ENCODE assay signal across 29 cellular contexts in the genomic region with DNA sequence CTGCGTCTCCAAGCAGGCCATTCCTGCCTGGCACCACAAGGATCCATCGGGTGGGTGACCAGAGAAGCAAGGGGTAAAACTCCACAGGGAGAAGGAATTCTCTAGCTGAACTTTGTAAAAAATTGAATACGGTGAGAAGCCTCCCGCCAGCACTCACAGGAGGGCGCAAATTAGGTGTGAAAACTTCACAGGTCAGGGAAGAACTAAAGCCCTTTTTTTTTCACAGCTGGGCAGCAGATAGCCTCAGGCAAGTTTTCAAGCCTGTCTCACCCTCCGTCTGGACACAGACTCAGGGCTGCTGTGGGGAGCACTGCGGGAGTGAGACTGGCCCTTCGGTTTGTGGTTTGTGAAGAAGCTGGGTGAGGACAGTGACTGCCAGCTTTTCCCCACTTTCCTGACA.
"Had no signal": no experiment of that assay in that cellular context is flagged by ENCODE, and none has a peak within 500 bp of the region (broad histone marks: within the 10 kb centered on the region; RNA-seq: fewer than 3 reads in every experiment).

No MANE protein-coding gene starts in this region.

- H3K9me3 ChIP-seq: ascending aorta, colonic mucosa, gastrocnemius medialis had no signal

- H3K36me3 Mint-ChIP-seq: activated naive CD4-positive, alpha-beta T cell treated with anti-CD3 and anti-CD28 coated beads, Interleukin-2, amount 10 ng/mL, durations not matched to agents 7 days and 5 days; activated naive CD8-positive, alpha-beta T cell treated with anti-CD3 and anti-CD28 coated beads, Interleukin-2, amount 10 ng/mL, durations not matched to agents 7 days and 5 days; brain had no signal

- DNase-seq: activated CD4-positive, alpha-beta memory T cell treated with anti-CD3 and anti-CD28 coated beads, Interleukin-2, amount 10 ng/mL, durations not matched to agents 7 days and 5 days; activated CD4-positive, alpha-beta T cell treated with anti-CD3 and anti-CD28 coated beads for 1 hour; activated CD4-positive, alpha-beta T cell treated with anti-CD3 and anti-CD28 coated beads for 4 hours; activated CD4-positive, alpha-beta T cell treated with anti-CD3 and anti-CD28 coated beads, Interleukin-2, amount 10 ng/mL, durations not matched to agents 7 days and 5 days; activated CD4-positive, alpha-beta T cell treated with anti-CD3 and anti-CD28 coated beads, Interleukin-2, amount 50 U/mL, for 4 hours; activated CD8-positive, alpha-beta memory T cell treated with anti-CD3 and anti-CD28 coated beads, Interleukin-2, amount 50 U/mL, for 48 hours; activated gamma-delta T cell; activated naive CD4-positive, alpha-beta T cell; activated naive CD4-positive, alpha-beta T cell treated with anti-CD3 and anti-CD28 coated beads, Interleukin-2, amount 10 ng/mL, durations not matched to agents 7 days and 5 days; activated naive CD8-positive, alpha-beta T cell treated with anti-CD3 and anti-CD28 coated beads, Interleukin-2, amount 10 ng/mL, durations not matched to agents 7 days and 5 days; activated T-cell treated with anti-CD3 and anti-CD28 coated beads for 4 hours; activated T-cell treated with anti-CD3 and anti-CD28 coated beads, Interleukin-2, amount 50 U/mL, for 24 hours; activated T-cell treated with anti-CD3 and anti-CD28 coated beads, Interleukin-2, amount 50 U/mL, for 72 hours; central memory CD4-positive, alpha-beta T cell; cerebellar nuclear complex; colonic mucosa; effector memory CD4-positive, alpha-beta T cell; erythroblast; foreskin keratinocyte; gastrocnemius medialis; glutamatergic neuron; heart left ventricle; T-helper 2 cell had no signal

- H3K4me1 Mint-ChIP-seq: activated CD4-positive, alpha-beta memory T cell treated with anti-CD3 and anti-CD28 coated beads, Interleukin-2, amount 10 ng/mL, durations not matched to agents 7 days and 5 days; activated CD4-positive, alpha-beta T cell treated with anti-CD3 and anti-CD28 coated beads, Interleukin-2, amount 10 ng/mL, durations not matched to agents 7 days and 5 days; activated naive CD4-positive, alpha-beta T cell treated with anti-CD3 and anti-CD28 coated beads, Interleukin-2, amount 10 ng/mL, durations not matched to agents 7 days and 5 days; activated naive CD8-positive, alpha-beta T cell treated with anti-CD3 and anti-CD28 coated beads, Interleukin-2, amount 10 ng/mL, durations not matched to agents 7 days and 5 days; brain had no signal

- H3K36me3 ChIP-seq: ascending aorta, breast epithelium, cardiac muscle cell, colonic mucosa, esophagus muscularis mucosa, gastrocnemius medialis, heart left ventricle had no signal

- H3K27me3 Mint-ChIP-seq: activated CD4-positive, alpha-beta memory T cell treated with anti-CD3 and anti-CD28 coated beads, Interleukin-2, amount 10 ng/mL, durations not matched to agents 7 days and 5 days; activated CD4-positive, alpha-beta T cell treated with anti-CD3 and anti-CD28 coated beads, Interleukin-2, amount 10 ng/mL, durations not matched to agents 7 days and 5 days; activated naive CD4-positive, alpha-beta T cell treated with anti-CD3 and anti-CD28 coated beads, Interleukin-2, amount 10 ng/mL, durations not matched to agents 7 days and 5 days had no signal

- H3K27ac ChIP-seq: ascending aorta, breast epithelium, cardiac muscle cell, colonic mucosa, esophagus muscularis mucosa, foreskin keratinocyte, gastrocnemius medialis, heart left ventricle had no signal

- H3K27me3 ChIP-seq: ascending aorta, cardiac muscle cell, colonic mucosa, esophagus muscularis mucosa, foreskin keratinocyte, gastrocnemius medialis had no signal

- H3K9me3 Mint-ChIP-seq: activated CD4-positive, alpha-beta memory T cell treated with anti-CD3 and anti-CD28 coated beads, Interleukin-2, amount 10 ng/mL, durations not matched to agents 7 days and 5 days; activated CD4-positive, alpha-beta T cell treated with anti-CD3 and anti-CD28 coated beads, Interleukin-2, amount 10 ng/mL, durations not matched to agents 7 days and 5 days; activated naive CD4-positive, alpha-beta T cell treated with anti-CD3 and anti-CD28 coated beads, Interleukin-2, amount 10 ng/mL, durations not matched to agents 7 days and 5 days; activated T-cell treated with anti-CD3 and anti-CD28 coated beads, Interleukin-2, amount 50 U/mL, for 24 hours; activated T-cell treated with anti-CD3 and anti-CD28 coated beads, Interleukin-2, amount 50 U/mL, for 72 hours had no signal

- H3K27ac Mint-ChIP-seq: activated CD4-positive, alpha-beta memory T cell treated with anti-CD3 and anti-CD28 coated beads, Interleukin-2, amount 10 ng/mL, durations not matched to agents 7 days and 5 days; activated CD4-positive, alpha-beta T cell treated with anti-CD3 and anti-CD28 coated beads, Interleukin-2, amount 10 ng/mL, durations not matched to agents 7 days and 5 days; activated naive CD4-positive, alpha-beta T cell treated with anti-CD3 and anti-CD28 coated beads, Interleukin-2, amount 10 ng/mL, durations not matched to agents 7 days and 5 days; activated naive CD4-positive, alpha-beta T cell treated with anti-CD3 and anti-CD28 coated beads, Interleukin-2, amount 50 U/mL, for 72 hours; activated naive CD8-positive, alpha-beta T cell treated with anti-CD3 and anti-CD28 coated beads, Interleukin-2, amount 10 ng/mL, durations not matched to agents 7 days and 5 days; activated T-cell treated with anti-CD3 and anti-CD28 coated beads, Interleukin-2, amount 50 U/mL, for 24 hours; activated T-cell treated with anti-CD3 and anti-CD28 coated beads, Interleukin-2, amount 50 U/mL, for 72 hours; brain had no signal

- H3K4me1 ChIP-seq: ascending aorta, breast epithelium, colonic mucosa, esophagus muscularis mucosa, foreskin keratinocyte, gastrocnemius medialis, heart left ventricle had no signal

- H3K4me3 Mint-ChIP-seq: activated CD4-positive, alpha-beta memory T cell treated with anti-CD3 and anti-CD28 coated beads, Interleukin-2, amount 10 ng/mL, durations not matched to agents 7 days and 5 days; activated CD4-positive, alpha-beta T cell treated with anti-CD3 and anti-CD28 coated beads, Interleukin-2, amount 10 ng/mL, durations not matched to agents 7 days and 5 days; activated naive CD4-positive, alpha-beta T cell treated with anti-CD3 and anti-CD28 coated beads, Interleukin-2, amount 10 ng/mL, durations not matched to agents 7 days and 5 days; activated naive CD8-positive, alpha-beta T cell treated with anti-CD3 and anti-CD28 coated beads, Interleukin-2, amount 10 ng/mL, durations not matched to agents 7 days and 5 days; activated T-cell treated with anti-CD3 and anti-CD28 coated beads, Interleukin-2, amount 50 U/mL, for 24 hours; activated T-cell treated with anti-CD3 and anti-CD28 coated beads, Interleukin-2, amount 50 U/mL, for 72 hours; brain had no signal

- H3K4me3 ChIP-seq: ascending aorta, breast epithelium, cardiac muscle cell, colonic mucosa, esophagus muscularis mucosa, gastrocnemius medialis, heart left ventricle had no signal

- ATAC-seq: activated naive CD4-positive, alpha-beta T cell treated with anti-CD3 and anti-CD28 coated beads, Interleukin-2, amount 50 U/mL, for 72 hours; activated T-cell treated with anti-CD3 and anti-CD28 coated beads, Interleukin-2, amount 50 U/mL, for 72 hours; foreskin keratinocyte; gastrocnemius medialis; heart left ventricle had no signal
